Comparison of ENCODE assay signal across 19 cellular contexts in the genomic region with DNA sequence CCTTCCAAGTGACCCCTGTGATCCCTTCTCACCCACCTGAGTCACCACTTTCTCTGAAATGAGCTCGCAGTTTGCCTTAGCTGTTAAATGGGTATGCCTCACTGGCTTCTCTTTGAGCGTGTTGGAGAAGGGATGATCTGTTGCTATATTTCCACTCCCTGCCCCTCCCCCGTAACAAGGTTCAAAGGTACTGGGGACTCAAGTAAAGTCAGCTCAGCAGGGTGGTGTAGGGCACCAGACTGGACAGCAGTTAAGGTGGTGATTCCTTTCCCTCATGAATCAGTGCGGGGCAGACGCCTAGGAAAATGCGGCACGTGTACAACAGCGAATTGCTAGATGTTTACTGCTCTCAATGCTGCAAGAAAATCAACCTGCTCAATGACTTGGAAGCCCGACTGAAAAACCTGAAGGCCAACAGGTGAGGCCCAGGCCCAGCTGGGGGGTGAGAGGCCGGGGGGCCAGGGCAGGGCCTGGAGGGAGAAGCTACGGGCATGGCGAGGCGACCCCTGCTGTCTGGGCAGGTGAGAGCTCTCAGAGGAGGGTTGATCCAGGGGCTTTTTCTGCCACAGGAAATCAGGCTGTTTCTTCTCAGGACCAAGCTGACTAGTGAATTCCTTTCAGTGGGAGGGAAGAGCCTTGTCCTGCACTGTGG.
"Had no signal": no experiment of that assay in that cellular context is flagged by ENCODE, and none has a peak within 500 bp of the region (broad histone marks: within the 10 kb centered on the region; RNA-seq: fewer than 3 reads in every experiment).

No MANE protein-coding gene starts in this region.

- H3K27ac ChIP-seq: coronary artery, vagina had no signal

- H3K4me3 Mint-ChIP-seq: activated naive CD8-positive, alpha-beta T cell treated with anti-CD3 and anti-CD28 coated beads, Interleukin-2, amount 50 U/mL, for 24 hours; activated T-helper 17 cell treated with anti-CD3 and anti-CD28 coated beads, Interleukin-2, amount 50 U/mL, for 72 hours; brain; mesothelial cell of epicardium; natural killer cell treated with Interleukin-12 subunit alpha and Interleukin-12 subunit beta and Interleukin-15 and Interleukin-18, amount 100 ng/mL, for 72 hours; stimulated activated naive CD8-positive, alpha-beta T cell treated with anti-CD3 and anti-CD28 coated beads, Interleukin-15, amount 100 ng/mL, for 72 hours had no signal

- DNase-seq: activated CD4-positive, CD25-positive, alpha-beta regulatory T cell treated with anti-CD3 and anti-CD28 coated beads, Interleukin-2, amount 50 U/mL, for 72 hours; activated naive CD4-positive, alpha-beta T cell treated with Interleukin-2 at 50 U/mL for 16 hours; activated naive CD8-positive, alpha-beta T cell treated with anti-CD3 and anti-CD28 coated beads, Interleukin-2, amount 50 U/mL, for 24 hours; activated T-cell treated with anti-CD3 and anti-CD28 coated beads for 4 hours; central memory CD4-positive, alpha-beta T cell; hippocampal formation; left colon; stimulated activated CD4-positive, alpha-beta T cell treated with anti-CD3 and anti-CD28 coated beads, Interleukin-2, amount 100 ng/mL, for 48 hours; stimulated activated naive CD8-positive, alpha-beta T cell treated with anti-CD3 and anti-CD28 coated beads, Interleukin-15, amount 100 ng/mL, for 72 hours; SW 1271; T-helper 2 cell; trophoblast cell had no signal

- H3K4me1 Mint-ChIP-seq: activated T-helper 17 cell treated with anti-CD3 and anti-CD28 coated beads, Interleukin-2, amount 50 U/mL, for 72 hours; brain; mesothelial cell of epicardium had no signal

- H3K27me3 ChIP-seq: vagina had no signal

- H3K27ac Mint-ChIP-seq: activated naive CD8-positive, alpha-beta T cell treated with anti-CD3 and anti-CD28 coated beads, Interleukin-2, amount 50 U/mL, for 24 hours; activated T-helper 17 cell treated with anti-CD3 and anti-CD28 coated beads, Interleukin-2, amount 50 U/mL, for 72 hours; brain; mesothelial cell of epicardium; natural killer cell treated with Interleukin-12 subunit alpha and Interleukin-12 subunit beta and Interleukin-15 and Interleukin-18, amount 100 ng/mL, for 72 hours; progenitor cell of endocrine pancreas had no signal

- H3K4me3 ChIP-seq: coronary artery, vagina had no signal

- H3K27me3 Mint-ChIP-seq: activated naive CD8-positive, alpha-beta T cell treated with anti-CD3 and anti-CD28 coated beads, Interleukin-2, amount 50 U/mL, for 24 hours; activated T-helper 17 cell treated with anti-CD3 and anti-CD28 coated beads, Interleukin-2, amount 50 U/mL, for 72 hours; brain; natural killer cell treated with Interleukin-12 subunit alpha and Interleukin-12 subunit beta and Interleukin-15 and Interleukin-18, amount 100 ng/mL, for 72 hours; progenitor cell of endocrine pancreas; stimulated activated naive CD8-positive, alpha-beta T cell treated with anti-CD3 and anti-CD28 coated beads, Interleukin-15, amount 100 ng/mL, for 72 hours had no signal

- H3K9me3 ChIP-seq: vagina had no signal

- H3K36me3 Mint-ChIP-seq: natural killer cell treated with Interleukin-12 subunit alpha and Interleukin-12 subunit beta and Interleukin-15 and Interleukin-18, amount 100 ng/mL, for 72 hours had no signal

- H3K4me1 ChIP-seq: vagina had no signal

- H3K9me3 Mint-ChIP-seq: activated naive CD8-positive, alpha-beta T cell treated with anti-CD3 and anti-CD28 coated beads, Interleukin-2, amount 50 U/mL, for 24 hours; activated T-helper 17 cell treated with anti-CD3 and anti-CD28 coated beads, Interleukin-2, amount 50 U/mL, for 72 hours; mesothelial cell of epicardium; natural killer cell treated with Interleukin-12 subunit alpha and Interleukin-12 subunit beta and Interleukin-15 and Interleukin-18, amount 100 ng/mL, for 72 hours; stimulated activated naive CD8-positive, alpha-beta T cell treated with anti-CD3 and anti-CD28 coated beads, Interleukin-15, amount 100 ng/mL, for 72 hours had no signal

- ATAC-seq: activated naive CD8-positive, alpha-beta T cell treated with anti-CD3 and anti-CD28 coated beads, Interleukin-2, amount 50 U/mL, for 24 hours; activated T-helper 17 cell treated with anti-CD3 and anti-CD28 coated beads, Interleukin-2, amount 50 U/mL, for 72 hours; left colon; natural killer cell treated with Interleukin-12 subunit alpha and Interleukin-12 subunit beta and Interleukin-15 and Interleukin-18, amount 100 ng/mL, for 72 hours; stimulated activated naive CD8-positive, alpha-beta T cell treated with anti-CD3 and anti-CD28 coated beads, Interleukin-15, amount 100 ng/mL, for 72 hours had no signal
